ENCODE assay signal across 8 cellular contexts in genomic region chr5:143182901-143183820, GRCh38.
A peak's percentile ranks its signal among the peaks of the same experiment; 100 is the strongest.
DNase-seq lines count a peak whose midpoint lies in the region; ATAC-seq and TF ChIP-seq lines count a peak whose summit lies in the region.

No MANE protein-coding gene starts in this region.

- peaks cover 10% of the 10 kb centered on the region for H3K4me1 Mint-ChIP-seq in activated naive CD8-positive, alpha-beta T cell treated with anti-CD3 and anti-CD28 coated beads, Interleukin-2, amount 10 ng/mL, durations not matched to agents 7 days and 5 days

- H3K36me3 Mint-ChIP-seq in activated naive CD8-positive, alpha-beta T cell treated with anti-CD3 and anti-CD28 coated beads, Interleukin-2, amount 10 ng/mL, durations not matched to agents 7 days and 5 days: peaks cover 19% of the 10 kb centered on the region

- no peak overlapping the region for H3K27ac ChIP-seq in vagina

- peak overlapping the region; percentile 17 for H3K27ac Mint-ChIP-seq in activated naive CD8-positive, alpha-beta T cell treated with anti-CD3 and anti-CD28 coated beads, Interleukin-2, amount 10 ng/mL, durations not matched to agents 7 days and 5 days

- no peak for TF ChIP-seq POLR2A in vagina (IDR thresholded peaks at IDR 0.05)

- H3K4me3 ChIP-seq in LNCaP clone FGC (ENCODE audit: low read depth, low read length): no peak overlapping the region
- no peak overlapping the region for H3K4me3 ChIP-seq in vagina

- H3K36me3 ChIP-seq in vagina: no peaks in the 10 kb centered on the region

- intact Hi-C loops in vagina (cut with DNase I): no loop called here

- peaks cover 2% of the 10 kb centered on the region for H3K9me3 Mint-ChIP-seq in activated naive CD8-positive, alpha-beta T cell treated with anti-CD3 and anti-CD28 coated beads, Interleukin-2, amount 10 ng/mL, durations not matched to agents 7 days and 5 days

- in situ Hi-C loops in G401 (cut with HindIII; ENCODE audit: low sequenced_read_pairs): no loop called here

- DNase-seq in LNCaP clone FGC (ENCODE audit: low read depth): peak; percentile 89
- DNase-seq in activated naive CD8-positive, alpha-beta T cell treated with anti-CD3 and anti-CD28 coated beads, Interleukin-2, amount 10 ng/mL, durations not matched to agents 7 days and 5 days: no peak
- DNase-seq in stimulated activated CD4-positive, alpha-beta T cell treated with anti-CD3 and anti-CD28 coated beads, Interleukin-12 subunit alpha, Interleukin-12 subunit beta, amount 100 ng/mL, for 24 hours (ENCODE audit: low read depth in 2 of 2): peak; percentile 26 to 59
- no peak for DNase-seq in G401 (ENCODE audit: low spot score)
- DNase-seq in hepatic stellate cell (ENCODE audit: low spot score): no peak
- DNase-seq in vagina (ENCODE audit: extremely low spot score in 2 of 2): no peak

- no peaks in the 10 kb centered on the region for H3K9me3 ChIP-seq in vagina

- no peaks in the 10 kb centered on the region for H3K27me3 ChIP-seq in vagina

- POLR2A ChIA-PET in activated naive CD8-positive, alpha-beta T cell treated with anti-CD3 and anti-CD28 coated beads, Interleukin-2, amount 10 ng/mL, durations not matched to agents 7 days and 5 days (lab: Charles Lee): interaction anchor here (0.6 to 0.7 kb wide), 2 partner anchors 65 to 74 kb away, joined by 3 to 5 read pairs; no protein-coding TSS in a partner anchor

- H3K27me3 Mint-ChIP-seq in activated naive CD8-positive, alpha-beta T cell treated with anti-CD3 and anti-CD28 coated beads, Interleukin-2, amount 10 ng/mL, durations not matched to agents 7 days and 5 days: no peaks in the 10 kb centered on the region

- H3K4me3 Mint-ChIP-seq in activated naive CD8-positive, alpha-beta T cell treated with anti-CD3 and anti-CD28 coated beads, Interleukin-2, amount 10 ng/mL, durations not matched to agents 7 days and 5 days: no peak overlapping the region

- H3K4me1 ChIP-seq in vagina: peaks cover 18% of the 10 kb centered on the region

- TF ChIP-seq CTCF in LNCaP clone FGC (IDR thresholded peaks at IDR 0.05; ENCODE audit: control insufficient read depth, extremely low read depth, insufficient read depth) (0 out of 2 replicates have a peak, but pooled peaks have one; percentile 4), vagina (IDR thresholded peaks at IDR 0.05) (no peak)

- ATAC-seq in GM18499 (IDR thresholded peaks at IDR 0.05; ENCODE audit: insufficient read depth, unreplicated experiment) (peak; percentile 41), GM21529 (IDR thresholded peaks at IDR 0.05; ENCODE audit: unreplicated experiment) (peak; percentile 67)
- ATAC-seq in activated naive CD8-positive, alpha-beta T cell treated with anti-CD3 and anti-CD28 coated beads, Interleukin-2, amount 10 ng/mL, durations not matched to agents 7 days and 5 days (ENCODE audit: low read depth): no peak

Comparison
In these comparisons a context has a peak if more than half of its experiments do, and no peak if none do; other contexts are left out.
1. DNase-seq: peak in LNCaP clone FGC (single experiment) and stimulated activated CD4-positive, alpha-beta T cell treated with anti-CD3 and anti-CD28 coated beads, Interleukin-12 subunit alpha, Interleukin-12 subunit beta, amount 100 ng/mL, for 24 hours (2 of 2); none in activated naive CD8-positive, alpha-beta T cell treated with anti-CD3 and anti-CD28 coated beads, Interleukin-2, amount 10 ng/mL, durations not matched to agents 7 days and 5 days (single experiment), G401 (single experiment), hepatic stellate cell (single experiment) and vagina (0 of 2).